8 cellular contexts compared by ENCODE assay signal in genomic region chr3:67605377-67605776, GRCh38. TPM values are rescaled to one million over a fixed set of nuclear protein-coding genes. Genes with fewer than 3 reads are reported as not detected.
DNase-seq lines count a peak whose midpoint lies in the region; ATAC-seq, FAIRE-seq and TF ChIP-seq lines count a peak whose summit lies in the region.

No MANE protein-coding gene starts in this region.

- intact Hi-C loops in ascending aorta (cut with DNase I) = loop anchor here (5.0 kb wide), 2 partner anchors 47 to 223 kb away; partner anchors contain the start of gene SUCLG2
- intact Hi-C loops in psoas muscle (cut with DNase I) = no loop called here

- H3K4me1 ChIP-seq in ascending aorta (peaks cover 0 to 7% of the 10 kb centered on the region in 2 donors), psoas muscle (no peaks in the 10 kb centered on the region)

- no peak for TF ChIP-seq POLR2A in H54 (IDR thresholded peaks at IDR 0.05; ENCODE audit: low read depth, low read length)

- H3K9me3 ChIP-seq in ascending aorta (no peaks in the 10 kb centered on the region), psoas muscle (no peaks in the 10 kb centered on the region)

- DNase-seq in AG09309 (ENCODE audit: low read depth) = peak; percentile 57
- peak; percentile 13 for DNase-seq in H54 (ENCODE audit: insufficient read length, low spot score)
- DNase-seq in ascending aorta (ENCODE audit: low spot score in 2 of 2) = no peak
- DNase-seq in kidney tubule cell (ENCODE audit: low spot score) = peak; percentile 63
- DNase-seq in effector CD8-positive, alpha-beta T cell (lab: John Stamatoyannopoulos, UW) = no peak
- no peak for DNase-seq in superior temporal gyrus (ENCODE audit: extremely low spot score)
- DNase-seq in psoas muscle = no peak

- 44 to 54% (median 46%) methylated on average over 1 of the region's 1 CpG for WGBS in psoas muscle, 3 donors

- H3K4me3 ChIP-seq in AG09309 (ENCODE audit: control insufficient read depth, low read depth, low read length) = no peak overlapping the region
- no peak overlapping the region for H3K4me3 ChIP-seq in ascending aorta
- no peak overlapping the region for H3K4me3 ChIP-seq in psoas muscle

- FAIRE-seq in H54 (lab: Jason Lieb, UNC) = peak; percentile 93

- ATAC-seq in psoas muscle = no peak
- no peak for ATAC-seq in activated CD4-positive, CD25-positive, alpha-beta regulatory T cell treated with anti-CD3 and anti-CD28 coated beads, Interleukin-2, amount 50 U/mL, for 24 hours

- H3K36me3 ChIP-seq in ascending aorta = peaks cover 18 to 32% of the 10 kb centered on the region in 2 donors
- H3K36me3 ChIP-seq in psoas muscle (ENCODE audit: insufficient read depth in 1 of 2, low read depth in 1 of 2) = peaks cover 2 to 59% of the 10 kb centered on the region in 2 donors

- TF ChIP-seq CTCF in AG09309 (IDR thresholded peaks at IDR 0.05; ENCODE audit: control insufficient read depth, insufficient read depth, low read depth, low read length, missing control alignments) (peak; percentile 66), ascending aorta (IDR thresholded peaks at IDR 0.05) (peak in 2 of 3 experiments; percentile 9 to 39), psoas muscle (IDR thresholded peaks at IDR 0.05) (no peak)

- H3K27ac ChIP-seq in ascending aorta (no peak overlapping the region), psoas muscle (no peak overlapping the region)

- no peaks in the 10 kb centered on the region for H3K27me3 ChIP-seq in ascending aorta
- H3K27me3 ChIP-seq in psoas muscle (ENCODE audit: insufficient read depth in 3 of 3, low read length in 2 of 3) = no peaks in the 10 kb centered on the region

RNA-seq across cellular contexts. Expression of gene SUCLG2, which starts 49.0 kb away (rescaled TPM):
- total RNA-seq in ascending aorta = 33.6 TPM
- 100 to 1,000 TPM in 1 of 4 donors, 10 to 100 TPM in 3; 74.5 to 102 (median 84.9) TPM for total RNA-seq in psoas muscle
- 10 to 100 TPM; 63.7 to 98.3 (median 90.5) TPM for polyA plus RNA-seq in psoas muscle

Comparison
In these comparisons a context has a peak if more than half of its experiments do, and no peak if none do; other contexts are left out.
1. DNase-seq: peak in AG09309 (single experiment), H54 (single experiment) and kidney tubule cell (single experiment); none in ascending aorta (0 of 2), effector CD8-positive, alpha-beta T cell (single experiment), superior temporal gyrus (single experiment) and psoas muscle (0 of 2).